9 cellular contexts compared by ENCODE assay signal in the genomic region with DNA sequence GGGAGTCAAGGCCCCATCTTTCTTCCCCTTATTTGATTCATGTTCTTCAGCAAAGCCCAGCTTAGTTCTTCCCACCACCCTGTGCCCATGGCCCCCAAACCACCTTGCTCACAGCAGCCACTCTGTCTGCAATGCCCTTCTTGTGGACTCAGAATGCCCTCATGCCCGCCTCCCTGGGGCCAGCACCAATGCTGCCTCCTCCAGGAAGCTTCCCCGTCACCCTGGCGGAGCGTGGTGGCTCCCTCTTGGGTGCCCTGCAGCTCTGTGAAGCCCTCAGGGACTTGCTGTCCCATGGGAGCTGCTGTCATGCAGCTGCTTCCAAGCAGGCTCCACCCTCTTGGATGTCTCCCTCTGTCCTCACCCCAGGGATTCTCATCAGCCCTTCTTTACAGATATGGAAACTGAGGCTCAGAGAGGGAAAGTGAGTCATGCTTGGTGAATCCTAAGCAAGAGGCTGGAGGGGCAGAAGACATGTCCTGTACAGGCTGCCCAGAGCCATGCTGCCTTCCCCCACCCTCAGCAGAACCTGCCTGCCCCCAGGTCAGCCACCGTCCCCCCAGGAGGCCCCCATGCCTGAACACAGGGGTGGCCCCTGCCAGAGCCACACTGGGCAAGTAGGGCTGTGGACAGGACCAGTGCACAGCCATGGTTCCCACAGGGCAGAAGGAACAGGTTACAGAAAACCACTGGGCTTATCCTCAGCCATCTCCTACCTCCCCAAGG. TPM values are rescaled to one million over a fixed set of nuclear protein-coding genes. Genes with fewer than 3 reads are reported as not detected.
A peak's percentile ranks its signal among the peaks of the same experiment; 100 is the strongest.
DNase-seq lines count a peak whose midpoint lies in the region; ATAC-seq, FAIRE-seq and TF ChIP-seq lines count a peak whose summit lies in the region.
"Had no signal": no experiment of that assay in that cellular context is flagged by ENCODE, and none has a peak within 500 bp of the region (broad histone marks: within the 10 kb centered on the region; RNA-seq: fewer than 3 reads in every experiment).

No MANE protein-coding gene starts in this region.

- TF ChIP-seq EP300 in sigmoid colon (IDR thresholded peaks at IDR 0.05) = no peak

- ATAC-seq in HG02588 (IDR thresholded peaks at IDR 0.05; ENCODE audit: unreplicated experiment) = peak; percentile 30

- BruUV-seq in OCI-LY7 (replicated peaks; lab: Mats Ljungman, UMichigan) = no TSS peak

- no peak for FAIRE-seq in HTR-8/SVneo (lab: Jason Lieb, UNC)

- H3K36me3 ChIP-seq in OCI-LY7 (ENCODE audit: insufficient read depth, low read length) = no peaks in the 10 kb centered on the region; the same call in 1 of the 2 replicates
- no peaks in the 10 kb centered on the region for H3K36me3 ChIP-seq in sigmoid colon

- 83 to 95% methylated on average over 5 of the region's 5 CpGs for WGBS in sigmoid colon, 2 donors

- peak overlapping the region; percentile 8; the same call in 1 of the 2 replicates for H2AFZ ChIP-seq in OCI-LY7 (ENCODE audit: low read length)

- intact Hi-C loops in OCI-LY7 (cut with micrococcal nuclease; ENCODE audit: unreplicated experiment) (no loop called here), sigmoid colon (cut with DNase I) (no loop called here)

- H4K20me1 ChIP-seq in OCI-LY7 (ENCODE audit: insufficient read depth, low read length) = no peaks in the 10 kb centered on the region

- TF ChIP-seq CTCF in OCI-LY7 (conservative IDR thresholded peaks at IDR 0.05; ENCODE audit: low read length) (no peak), sigmoid colon (IDR thresholded peaks at IDR 0.05) (no peak)

- H3K79me2 ChIP-seq in OCI-LY7 (ENCODE audit: insufficient read depth, low read depth, low read length) = no peaks in the 10 kb centered on the region

- H3K9me2 ChIP-seq in OCI-LY7 (ENCODE audit: insufficient read depth, low read length) = no peaks in the 10 kb centered on the region

- POLR2A ChIA-PET in OCI-LY7 (lab: Charles Lee) = interaction anchor here (0.8 to 0.9 kb wide), 2 partner anchors 10 to 11 kb away, joined by 3 read pairs; no protein-coding TSS in a partner anchor

- H3K4me1 ChIP-seq in OCI-LY7 (ENCODE audit: insufficient read depth, low read length, poor library complexity, severe bottlenecking) (peaks cover 79% of the 10 kb centered on the region), sigmoid colon (no peaks in the 10 kb centered on the region)

- no peak overlapping the region for H3K4me3 ChIP-seq in OCI-LY7 (ENCODE audit: low read depth, low read length, poor library complexity, severe bottlenecking)
- H3K4me3 ChIP-seq in sigmoid colon = no peak overlapping the region

- peaks cover 5% of the 10 kb centered on the region; the same call in 1 of the 2 replicates for H3K9me3 ChIP-seq in OCI-LY7 (ENCODE audit: low read length)
- H3K9me3 ChIP-seq in sigmoid colon = no peaks in the 10 kb centered on the region

- H3K27ac ChIP-seq in OCI-LY7 (ENCODE audit: low read depth, low read length, poor library complexity, severe bottlenecking) (peak overlapping the region; percentile 35), sigmoid colon (no peak overlapping the region)

- peak; percentile 44 for DNase-seq in activated CD4-positive, alpha-beta T cell treated with anti-CD3 and anti-CD28 coated beads for 48 hours
- DNase-seq in activated CD4-positive, alpha-beta T cell treated with anti-CD3 and anti-CD28 coated beads, Interleukin-2, amount 50 U/mL, for 4 hours = no peak
- DNase-seq in OCI-LY7 (ENCODE audit: low spot score) (peak; percentile 81), sigmoid colon (peak; percentile 54), NCI-H2081 treated with DMSO at 0.1 percent for 48 hours (lab: John Stamatoyannopoulos, UW) (no peak), HTR-8/SVneo (ENCODE audit: insufficient read length, low spot score) (no peak), NCI-H526 treated with DMSO at 0.1 percent for 48 hours (lab: John Stamatoyannopoulos, UW) (no peak)

- CTCF ChIA-PET in OCI-LY7 (lab: Charles Lee; ENCODE audit: unreplicated experiment) = interaction anchor here (2.2 kb wide), 1 partner anchor 9 kb away, joined by 9 read pairs; no protein-coding TSS in a partner anchor

- H3K4me2 ChIP-seq in OCI-LY7 (ENCODE audit: low read length) = peak overlapping the region; percentile 53

- no peak for TF ChIP-seq POLR2A in sigmoid colon (IDR thresholded peaks at IDR 0.05)

- peaks cover 0 to 7% (median 0%) of the 10 kb centered on the region in 3 donors for H3K27me3 ChIP-seq in sigmoid colon

RNA-seq across cellular contexts. Expression of gene DUSP2, which starts 11.8 kb away (rescaled TPM):
- total RNA-seq in OCI-LY7 (2014; rRNA removed; shearing (Covaris generic)) = 94.7 and 110 TPM in 2 replicates
- total RNA-seq in OCI-LY7 (2022) (31.2 and 37.3 TPM in 2 replicates), sigmoid colon (1 to 10 TPM in 3 of 4 donors, not detected in 1; 2.5 to 6.7 (median 3.0) TPM)
- 10 to 100 TPM in 1 of 3 donors, 1 to 10 TPM in 2; 1.2 to 17.4 (median 1.2) TPM for polyA plus RNA-seq in sigmoid colon

RNA-seq across cellular contexts. Expression of gene ASTL, which starts 18.8 kb away (rescaled TPM):
- 0.46 TPM in 1 of 2 replicates, not detected in the other for total RNA-seq in OCI-LY7 (2014; rRNA removed; shearing (Covaris generic))
- 0.49 TPM in 1 of 2 replicates, not detected in the other for total RNA-seq in OCI-LY7 (2022)
- not detected for total RNA-seq in sigmoid colon
- polyA plus RNA-seq in sigmoid colon = under 1 TPM in 1 of 3 donors, not detected in 2; 0.36 TPM
- total RNA-seq: epithelial cell of proximal tubule had no signal

RNA-seq across cellular contexts. Expression of gene ADRA2B, which starts 40.7 kb away (rescaled TPM):
- 0.06 TPM in 1 of 2 replicates, not detected in the other for total RNA-seq in OCI-LY7 (2014; rRNA removed; shearing (Covaris generic))
- total RNA-seq in OCI-LY7 (2022) (0.11 TPM in 1 of 2 replicates, not detected in the other), sigmoid colon (1 to 10 TPM in 2 of 4 donors, under 1 TPM in 2; 0.49 to 1.4 (median 0.83) TPM)
- polyA plus RNA-seq in sigmoid colon = under 1 TPM in 2 of 3 donors, not detected in 1; under 0.01 to 0.54 TPM

RNA-seq across cellular contexts. Expression of gene STARD7, which starts 51.5 kb away (rescaled TPM):
- 208 and 239 TPM in 2 replicates for total RNA-seq in OCI-LY7 (2014; rRNA removed; shearing (Covaris generic))
- total RNA-seq in OCI-LY7 (2022) (186 and 206 TPM in 2 replicates), sigmoid colon (10 to 100 TPM; 50.4 to 88.5 (median 73.1) TPM)
- polyA plus RNA-seq in sigmoid colon = 10 to 100 TPM; 39.6 to 74.6 (median 40.5) TPM

Comparison
In these comparisons a context has a peak if more than half of its experiments do, and no peak if none do; other contexts are left out.
1. DNase-seq: peak in activated CD4-positive, alpha-beta T cell treated with anti-CD3 and anti-CD28 coated beads for 48 hours (single experiment), OCI-LY7 (single experiment) and sigmoid colon (single experiment); none in activated CD4-positive, alpha-beta T cell treated with anti-CD3 and anti-CD28 coated beads, Interleukin-2, amount 50 U/mL, for 4 hours (0 of 2), NCI-H2081 treated with DMSO at 0.1 percent for 48 hours (single experiment), HTR-8/SVneo (single experiment) and NCI-H526 treated with DMSO at 0.1 percent for 48 hours (single experiment).
2. RNA of gene DUSP2, which starts 11.8 kb away (total RNA-seq): 31.2 to 110 TPM in OCI-LY7; 2.5 to 6.7 TPM in sigmoid colon; every median in the first group is over 4 times any median in the second.